ENCODE assay signal across 8 cellular contexts in the genomic region with DNA sequence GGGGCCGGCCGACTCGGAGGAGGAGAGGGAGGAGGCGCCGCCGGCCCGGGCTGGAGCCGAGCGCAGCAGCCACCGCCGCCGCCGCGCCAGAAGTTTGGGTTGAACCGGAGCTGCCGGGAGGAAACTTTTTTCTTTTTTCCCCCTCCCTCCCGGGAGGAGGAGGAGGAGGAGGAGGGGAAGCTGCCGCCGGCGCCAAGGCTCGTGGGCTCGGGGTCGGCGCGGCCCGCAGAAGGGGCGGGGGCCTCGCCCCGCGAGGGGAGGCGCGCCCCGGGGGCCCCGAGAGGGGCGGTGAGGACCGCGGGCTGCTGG. TPM values are rescaled to one million over a fixed set of nuclear protein-coding genes. Genes with fewer than 3 reads are reported as not detected.
DNase-seq lines count a peak whose midpoint lies in the region; TF ChIP-seq lines count a peak whose summit lies in the region.

No MANE protein-coding gene starts in this region.

- DNase-seq in Caco-2 (no peak), SJCRH30 (no peak), fibroblast of mammary gland (ENCODE audit: low read depth) (no peak), prostate gland (ENCODE audit: low spot score) (no peak), NCI-H1092 (lab: John Stamatoyannopoulos, UW) (no peak), DMS 273 treated with DMSO at 0.1 percent for 48 hours (lab: John Stamatoyannopoulos, UW) (no peak), DMS53 (lab: John Stamatoyannopoulos, UW) (no peak), HuH-7.5 (ENCODE audit: low spot score) (no peak)

- intact Hi-C loops in Caco-2 (cut with micrococcal nuclease; ENCODE audit: unreplicated experiment): loop anchor here (10.0 kb wide), 1 partner anchor 429 kb away; no protein-coding TSS in a partner anchor
- intact Hi-C loops in prostate gland (cut with DNase I): loop anchor here (5.0 kb wide), 2 partner anchors 106 to 151 kb away; no protein-coding TSS in a partner anchor

- H3K27me3 Mint-ChIP-seq in Caco-2 (ENCODE audit: insufficient read depth, unreplicated experiment): no peaks in the 10 kb centered on the region

- POLR2A ChIA-PET in Caco-2 (lab: Charles Lee): interaction anchor here (0.5 to 1.3 kb wide), 3 partner anchors 39 to 242 kb away, joined by 3 to 5 read pairs (median 4); no protein-coding TSS in a partner anchor

- no peaks in the 10 kb centered on the region for H3K9me3 Mint-ChIP-seq in Caco-2 (ENCODE audit: unreplicated experiment)

- H3K36me3 ChIP-seq in Caco-2 (ENCODE audit: control insufficient read depth, insufficient read depth, low read length): peaks cover 1% of the 10 kb centered on the region; the same call in 1 of the 2 replicates
- H3K36me3 ChIP-seq in SJCRH30: no peaks in the 10 kb centered on the region
- H3K36me3 ChIP-seq in prostate gland: no peaks in the 10 kb centered on the region

- TF ChIP-seq POLR2A in prostate gland (IDR thresholded peaks at IDR 0.05): no peak

- no TSS peak for BruUV-seq in Caco-2 (replicated peaks; lab: Mats Ljungman, UMichigan)

- CTCF ChIA-PET in Caco-2 (lab: Charles Lee): interaction anchor here (0.6 to 3.0 kb wide), 2 partner anchors 66 to 104 kb away, joined by 4 to 18 read pairs; no protein-coding TSS in a partner anchor

- whole genome bisulfite sequencing in prostate gland: under 1% methylated on average over 22 of the region's 37 CpGs

- H3K4me3 ChIP-seq in Caco-2 (ENCODE audit: low read depth, low read length) (peak overlapping the region; percentile 97), SJCRH30 (peak overlapping the region; percentile 73), fibroblast of mammary gland (ENCODE audit: control insufficient read depth, low read depth, low read length) (peak overlapping the region; percentile 90), prostate gland (peak overlapping the region; percentile 80 to 83)

- H3K4me1 Mint-ChIP-seq in Caco-2 (ENCODE audit: low read depth, unreplicated experiment): peaks cover 59% of the 10 kb centered on the region

- peaks cover 49% of the 10 kb centered on the region for H3K4me1 ChIP-seq in Caco-2
- H3K4me1 ChIP-seq in SJCRH30: peaks cover 3% of the 10 kb centered on the region
- no peaks in the 10 kb centered on the region for H3K4me1 ChIP-seq in prostate gland (replicated peaks)

- TF ChIP-seq CTCF in Caco-2 (IDR thresholded peaks at IDR 0.05; ENCODE audit: insufficient read depth in 1 of 2, low read depth in 1 of 2, low read length in 1 of 2, severe bottlenecking in 1 of 2, unreplicated experiment in 1 of 2): no peak
- no peak for TF ChIP-seq CTCF in fibroblast of mammary gland (conservative IDR thresholded peaks at IDR 0.05; ENCODE audit: control insufficient read depth, insufficient read depth, low read depth, low read length)
- no peak for TF ChIP-seq CTCF in prostate gland (IDR thresholded peaks at IDR 0.05)

- H3K36me3 Mint-ChIP-seq in Caco-2 (ENCODE audit: insufficient read depth, unreplicated experiment): peaks cover 58% of the 10 kb centered on the region

- H3K27ac ChIP-seq in SJCRH30 (no peak overlapping the region), prostate gland (peak overlapping the region; percentile 79 to 89)

- peak overlapping the region; percentile 97 for H3K4me3 Mint-ChIP-seq in Caco-2 (ENCODE audit: unreplicated experiment)

- peak overlapping the region; percentile 74 for H3K27ac Mint-ChIP-seq in Caco-2 (ENCODE audit: unreplicated experiment)

- H3K9me3 ChIP-seq in Caco-2 (no peaks in the 10 kb centered on the region), SJCRH30 (replicated peaks) (no peaks in the 10 kb centered on the region), prostate gland (no peaks in the 10 kb centered on the region)

- no peaks in the 10 kb centered on the region for H3K27me3 ChIP-seq in Caco-2 (replicated peaks; ENCODE audit: control insufficient read depth, insufficient read depth, low read length)
- H3K27me3 ChIP-seq in SJCRH30: no peaks in the 10 kb centered on the region
- H3K27me3 ChIP-seq in prostate gland (replicated peaks; ENCODE audit: insufficient read depth): no peaks in the 10 kb centered on the region

RNA-seq across cellular contexts. Expression of a gene that starts 0.3 kb away (rescaled TPM):
- total RNA-seq in Caco-2 (2022): 270 and 292 TPM in 2 replicates
- 10.2 and 12.6 TPM in 2 replicates for total RNA-seq in SJCRH30 (2014; rRNA removed; shearing (Covaris generic))
- 100 to 1,000 TPM in 1 of 2 donors, 10 to 100 TPM in 1; 55.2 to 101 TPM for total RNA-seq in prostate gland
